ENCODE assay signal across 1 cellular context in genomic region chr3:53880396-53881345, GRCh38.
TF ChIP-seq lines count a peak whose summit lies in the region.

No MANE protein-coding gene starts in this region.

TF ChIP-seq in GM23338, 12 proteins besides CTCF, POLR2A, EP300 and RAD21 (continued from another document):
- TF ChIP-seq REST (IDR thresholded peaks at IDR 0.05; ENCODE audit: unreplicated experiment) (no peak), STAT1 (IDR thresholded peaks at IDR 0.05; ENCODE audit: unreplicated experiment) (no peak)
